In the genomic region with DNA sequence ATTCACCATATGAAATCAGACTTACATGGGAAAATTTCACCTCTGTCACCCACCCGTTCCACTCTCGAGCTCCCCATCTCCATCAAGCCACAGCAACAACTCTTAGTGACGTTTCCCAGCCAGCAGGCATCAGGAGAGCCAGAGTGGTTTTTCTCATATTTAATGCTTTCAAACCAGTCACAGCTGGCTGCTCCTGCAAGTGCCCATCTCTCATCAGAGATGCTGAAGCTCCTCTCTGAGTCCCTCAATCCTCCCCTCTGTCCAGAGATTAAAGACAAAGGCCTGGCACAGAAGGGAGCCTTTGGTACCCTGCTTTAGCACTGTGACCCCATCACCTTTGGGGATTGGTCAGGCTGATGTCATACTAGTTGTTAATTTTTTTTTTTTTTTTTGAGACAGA, we compare ENCODE assay signal across 1 cellular context.
TF ChIP-seq lines count a peak whose summit lies in the region.

No MANE protein-coding gene starts in this region.

TF ChIP-seq in GM12878, 131 proteins besides CTCF, POLR2A, EP300 and RAD21 (continued from another document):
- TF ChIP-seq, protein P1, sequence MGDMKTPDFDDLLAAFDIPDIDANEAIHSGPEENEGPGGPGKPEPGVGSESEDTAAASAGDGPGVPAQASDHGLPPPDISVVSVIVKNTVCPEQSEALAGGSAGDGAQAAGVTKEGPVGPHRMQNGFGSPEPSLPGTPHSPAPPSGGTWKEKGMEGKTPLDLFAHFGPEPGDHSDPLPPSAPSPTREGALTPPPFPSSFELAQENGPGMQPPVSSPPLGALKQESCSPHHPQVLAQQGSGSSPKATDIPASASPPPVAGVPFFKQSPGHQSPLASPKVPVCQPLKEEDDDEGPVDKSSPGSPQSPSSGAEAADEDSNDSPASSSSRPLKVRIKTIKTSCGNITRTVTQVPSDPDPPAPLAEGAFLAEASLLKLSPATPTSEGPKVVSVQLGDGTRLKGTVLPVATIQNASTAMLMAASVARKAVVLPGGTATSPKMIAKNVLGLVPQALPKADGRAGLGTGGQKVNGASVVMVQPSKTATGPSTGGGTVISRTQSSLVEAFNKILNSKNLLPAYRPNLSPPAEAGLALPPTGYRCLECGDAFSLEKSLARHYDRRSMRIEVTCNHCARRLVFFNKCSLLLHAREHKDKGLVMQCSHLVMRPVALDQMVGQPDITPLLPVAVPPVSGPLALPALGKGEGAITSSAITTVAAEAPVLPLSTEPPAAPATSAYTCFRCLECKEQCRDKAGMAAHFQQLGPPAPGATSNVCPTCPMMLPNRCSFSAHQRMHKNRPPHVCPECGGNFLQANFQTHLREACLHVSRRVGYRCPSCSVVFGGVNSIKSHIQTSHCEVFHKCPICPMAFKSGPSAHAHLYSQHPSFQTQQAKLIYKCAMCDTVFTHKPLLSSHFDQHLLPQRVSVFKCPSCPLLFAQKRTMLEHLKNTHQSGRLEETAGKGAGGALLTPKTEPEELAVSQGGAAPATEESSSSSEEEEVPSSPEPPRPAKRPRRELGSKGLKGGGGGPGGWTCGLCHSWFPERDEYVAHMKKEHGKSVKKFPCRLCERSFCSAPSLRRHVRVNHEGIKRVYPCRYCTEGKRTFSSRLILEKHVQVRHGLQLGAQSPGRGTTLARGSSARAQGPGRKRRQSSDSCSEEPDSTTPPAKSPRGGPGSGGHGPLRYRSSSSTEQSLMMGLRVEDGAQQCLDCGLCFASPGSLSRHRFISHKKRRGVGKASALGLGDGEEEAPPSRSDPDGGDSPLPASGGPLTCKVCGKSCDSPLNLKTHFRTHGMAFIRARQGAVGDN (IDR thresholded peaks at IDR 0.05): 0 out of 2 replicates have a peak, but pooled peaks have one; percentile 12
